9 cellular contexts compared by ENCODE assay signal in the genomic region with DNA sequence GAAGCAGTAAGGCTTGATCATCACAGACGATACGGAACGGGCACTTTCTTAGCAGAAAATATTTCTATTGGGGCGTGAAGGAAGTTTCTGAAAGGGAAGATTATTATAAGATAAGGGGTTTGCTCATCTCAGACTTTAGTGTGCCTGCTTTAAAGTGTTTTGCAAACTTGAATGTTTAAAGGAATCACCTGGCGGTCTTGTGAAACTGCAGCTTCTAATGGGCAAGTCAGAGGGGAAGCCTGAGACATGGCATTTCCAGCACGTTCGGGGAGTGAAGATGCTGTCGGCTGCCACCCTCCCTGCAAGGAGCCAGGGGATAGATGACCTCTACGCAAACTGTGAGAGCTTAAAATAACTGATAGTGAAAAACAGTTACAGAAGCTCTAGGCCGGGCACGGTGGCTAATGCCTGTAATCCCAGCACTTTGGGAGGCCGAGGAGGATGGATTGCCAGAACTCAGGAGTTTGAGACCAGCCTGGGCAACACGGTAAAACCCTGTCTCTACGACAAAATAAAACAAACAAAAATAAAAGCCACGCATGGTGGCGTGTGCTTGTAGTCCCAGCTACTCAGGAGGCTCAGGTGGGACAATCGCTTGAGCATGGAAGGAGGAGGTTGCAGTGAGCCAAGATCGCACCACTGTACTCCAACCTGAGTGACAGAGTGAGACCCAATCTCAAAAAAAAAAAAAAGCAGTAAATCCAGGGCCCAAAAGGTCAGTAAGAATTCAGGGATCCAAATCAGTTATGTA. TPM values are rescaled to one million over a fixed set of nuclear protein-coding genes. Genes with fewer than 3 reads are reported as not detected.
DNase-seq lines count a peak whose midpoint lies in the region; ATAC-seq, FAIRE-seq and TF ChIP-seq lines count a peak whose summit lies in the region.
"Had no signal": no experiment of that assay in that cellular context is flagged by ENCODE, and none has a peak within 500 bp of the region (broad histone marks: within the 10 kb centered on the region; RNA-seq: fewer than 3 reads in every experiment).

No MANE protein-coding gene starts in this region.

- no peaks in the 10 kb centered on the region for H3K9me3 Mint-ChIP-seq in astrocyte (ENCODE audit: unreplicated experiment)

- H3K27me3 ChIP-seq in astrocyte (ENCODE audit: insufficient read depth, low read length) (no peaks in the 10 kb centered on the region), liver (ENCODE audit: control insufficient read depth in 4 of 4, insufficient read depth in 4 of 4, low read length in 3 of 4) (no peaks in the 10 kb centered on the region), transverse colon (no peaks in the 10 kb centered on the region)

- H3K36me3 ChIP-seq in astrocyte (ENCODE audit: insufficient read depth, low read length) (no peaks in the 10 kb centered on the region), liver (ENCODE audit: control insufficient read depth in 4 of 4, insufficient read depth in 3 of 4, low read depth in 1 of 4, low read length in 3 of 4) (no peaks in the 10 kb centered on the region), transverse colon (no peaks in the 10 kb centered on the region)

- in situ Hi-C loops in transverse colon (cut with MboI; ENCODE audit: low pct_ligation_motif_present in 1 of 4, low pct_unique_long_range_greater_than_20kb in 1 of 4, low sequenced_read_pairs in 3 of 4) = no loop called here

- no peaks in the 10 kb centered on the region for H3K36me3 Mint-ChIP-seq in astrocyte (ENCODE audit: low read depth, unreplicated experiment)

- peaks cover 16% of the 10 kb centered on the region for H3K4me1 Mint-ChIP-seq in astrocyte (ENCODE audit: low read depth, unreplicated experiment)

- TF ChIP-seq CTCF in 22Rv1 (IDR thresholded peaks at IDR 0.05) (no peak), astrocyte (IDR thresholded peaks at IDR 0.05; ENCODE audit: insufficient read depth, low read depth, low read length) (no peak), liver (IDR thresholded peaks at IDR 0.05; ENCODE audit: low read depth, low read length, missing input control) (no peak), transverse colon (IDR thresholded peaks at IDR 0.05) (no peak)

- peak overlapping the region; percentile 87 for H3K4me2 ChIP-seq in astrocyte (ENCODE audit: low read length)

- H2AFZ ChIP-seq in astrocyte (ENCODE audit: low read depth, low read length) = peak overlapping the region; percentile 73

- peaks cover 5% of the 10 kb centered on the region for H3K4me1 ChIP-seq in astrocyte (ENCODE audit: insufficient read depth, low read length)
- H3K4me1 ChIP-seq in liver (ENCODE audit: control insufficient read depth in 4 of 4, insufficient read depth in 4 of 4, low read length in 3 of 4) = peaks cover 2 to 28% (median 18%) of the 10 kb centered on the region in 4 donors
- H3K4me1 ChIP-seq in transverse colon = peaks cover 6 to 61% (median 28%) of the 10 kb centered on the region in 4 donors

- H3K9me3 ChIP-seq in astrocyte (ENCODE audit: insufficient read depth, low read depth, low read length) = no peaks in the 10 kb centered on the region
- no peaks in the 10 kb centered on the region for H3K9me3 ChIP-seq in liver (ENCODE audit: control insufficient read depth in 4 of 4, low read length in 3 of 4)
- no peaks in the 10 kb centered on the region for H3K9me3 ChIP-seq in transverse colon

- H3K4me3 Mint-ChIP-seq in astrocyte (ENCODE audit: unreplicated experiment) = peak overlapping the region; percentile 82

- no peak for TF ChIP-seq RAD21 in liver (IDR thresholded peaks at IDR 0.05)

- intact Hi-C loops in transverse colon (cut with DNase I; ENCODE audit: low total_unique reads) = no loop called here

- no peak overlapping the region for H3K27ac Mint-ChIP-seq in astrocyte (ENCODE audit: unreplicated experiment)

- H3K79me2 ChIP-seq in astrocyte (ENCODE audit: insufficient read depth, low read length) = peaks cover 6% of the 10 kb centered on the region

- ATAC-seq in GM21619 (IDR thresholded peaks at IDR 0.05; ENCODE audit: unreplicated experiment) = no peak

- no peaks in the 10 kb centered on the region for H3K27me3 Mint-ChIP-seq in astrocyte (ENCODE audit: low read depth, unreplicated experiment)

- no peak for TF ChIP-seq EP300 in transverse colon (IDR thresholded peaks at IDR 0.05; ENCODE audit: low read depth)

- peak; percentile 17 for DNase-seq in HCEC 1CT
- no peak for DNase-seq in astrocyte (ENCODE audit: low read depth)
- DNase-seq in transverse colon = no peak
- no peak for DNase-seq in NK-92 treated with Interleukin-12 subunit alpha and Interleukin-12 subunit beta, amount 100 ng/mL, for 24 hours (lab: John Stamatoyannopoulos, UW)
- no peak for DNase-seq in NCI-H2196 treated with DMSO at 0.1 percent for 48 hours (lab: John Stamatoyannopoulos, UW; ENCODE audit: unreplicated experiment)

- no peak for FAIRE-seq in astrocyte (lab: Jason Lieb, UNC)
- FAIRE-seq: colon had no signal

- 30% methylated on average over 18 of the region's 18 CpGs for WGBS in liver
- 32 to 46% methylated on average over 10 to 18 of the region's 18 CpGs for WGBS in transverse colon (ENCODE audit: low coverage in 1 of 2), 2 donors

- H3K27ac ChIP-seq in 22Rv1 (peak overlapping the region; percentile 97), astrocyte (ENCODE audit: low read depth, low read length) (peak overlapping the region; percentile 13), liver (ENCODE audit: low read depth in 1 of 2, low read length in 2 of 2) (peak overlapping the region in 1 of 2 donors; percentile 23), transverse colon (peak overlapping the region; percentile 75 to 91 (median 88))

- no peak for TF ChIP-seq POLR2A in transverse colon (IDR thresholded peaks at IDR 0.05)

- H3K9ac ChIP-seq in astrocyte (ENCODE audit: low read length) (peak overlapping the region; percentile 67), liver (ENCODE audit: low read depth in 1 of 2, low read length in 2 of 2) (peak overlapping the region; percentile 33 to 62)

- H3K4me3 ChIP-seq in astrocyte (ENCODE audit: insufficient read depth, low read depth, low read length) (peak overlapping the region; percentile 66), liver (ENCODE audit: low read depth in 1 of 3, low read length in 3 of 3) (peak overlapping the region; percentile 50 to 74 (median 70)), transverse colon (peak overlapping the region; percentile 36 to 93 (median 46))

- no peaks in the 10 kb centered on the region for H4K20me1 ChIP-seq in astrocyte (ENCODE audit: insufficient read depth, low read length)

TF ChIP-seq in liver, 16 proteins besides CTCF, POLR2A, EP300 and RAD21:
- no peak for TF ChIP-seq EGR1 (IDR thresholded peaks at IDR 0.05; ENCODE audit: low read depth in 2 of 2)
- TF ChIP-seq FOXA2 (IDR thresholded peaks at IDR 0.05) = no peak
- no peak for TF ChIP-seq SP1 (IDR thresholded peaks at IDR 0.05)
- TF ChIP-seq YY1 (IDR thresholded peaks at IDR 0.05) = no peak
- TF ChIP-seq, protein P1, sequence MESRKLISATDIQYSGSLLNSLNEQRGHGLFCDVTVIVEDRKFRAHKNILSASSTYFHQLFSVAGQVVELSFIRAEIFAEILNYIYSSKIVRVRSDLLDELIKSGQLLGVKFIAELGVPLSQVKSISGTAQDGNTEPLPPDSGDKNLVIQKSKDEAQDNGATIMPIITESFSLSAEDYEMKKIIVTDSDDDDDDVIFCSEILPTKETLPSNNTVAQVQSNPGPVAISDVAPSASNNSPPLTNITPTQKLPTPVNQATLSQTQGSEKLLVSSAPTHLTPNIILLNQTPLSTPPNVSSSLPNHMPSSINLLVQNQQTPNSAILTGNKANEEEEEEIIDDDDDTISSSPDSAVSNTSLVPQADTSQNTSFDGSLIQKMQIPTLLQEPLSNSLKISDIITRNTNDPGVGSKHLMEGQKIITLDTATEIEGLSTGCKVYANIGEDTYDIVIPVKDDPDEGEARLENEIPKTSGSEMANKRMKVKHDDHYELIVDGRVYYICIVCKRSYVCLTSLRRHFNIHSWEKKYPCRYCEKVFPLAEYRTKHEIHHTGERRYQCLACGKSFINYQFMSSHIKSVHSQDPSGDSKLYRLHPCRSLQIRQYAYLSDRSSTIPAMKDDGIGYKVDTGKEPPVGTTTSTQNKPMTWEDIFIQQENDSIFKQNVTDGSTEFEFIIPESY (IDR thresholded peaks at IDR 0.05) = no peak
- TF ChIP-seq, protein P2, sequence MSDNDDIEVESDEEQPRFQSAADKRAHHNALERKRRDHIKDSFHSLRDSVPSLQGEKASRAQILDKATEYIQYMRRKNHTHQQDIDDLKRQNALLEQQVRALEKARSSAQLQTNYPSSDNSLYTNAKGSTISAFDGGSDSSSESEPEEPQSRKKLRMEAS (IDR thresholded peaks at IDR 0.05) = no peak
- no peak for TF ChIP-seq TAF1 (conservative IDR thresholded peaks at IDR 0.05)
- TF ChIP-seq HNF4A (conservative IDR thresholded peaks at IDR 0.05) = no peak
- no peak for TF ChIP-seq JUND (IDR thresholded peaks at IDR 0.05)
- no peak for TF ChIP-seq GABPA (IDR thresholded peaks at IDR 0.05 in 1 of 2, conservative IDR thresholded peaks at IDR 0.05 in 1 of 2)
- TF ChIP-seq, protein P3, sequence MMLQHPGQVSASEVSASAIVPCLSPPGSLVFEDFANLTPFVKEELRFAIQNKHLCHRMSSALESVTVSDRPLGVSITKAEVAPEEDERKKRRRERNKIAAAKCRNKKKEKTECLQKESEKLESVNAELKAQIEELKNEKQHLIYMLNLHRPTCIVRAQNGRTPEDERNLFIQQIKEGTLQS (IDR thresholded peaks at IDR 0.05) = no peak
- no peak for TF ChIP-seq NR2F2 (IDR thresholded peaks at IDR 0.05)
- no peak for TF ChIP-seq HNF4G (IDR thresholded peaks at IDR 0.05)
- TF ChIP-seq FOXA1 (IDR thresholded peaks at IDR 0.05) = no peak
- TF ChIP-seq RXRA (IDR thresholded peaks at IDR 0.05) = no peak

RNA-seq across cellular contexts. Expression of a gene that starts 2.3 kb away (rescaled TPM):
- total RNA-seq in astrocyte (6.5 and 7.0 TPM in 2 replicates), liver (10 to 100 TPM in 1 of 2 donors, 1 to 10 TPM in 1; 7.8 to 19.7 TPM), transverse colon (100 to 1,000 TPM in 1 of 4 donors, 10 to 100 TPM in 3; 82.7 to 154 (median 90.1) TPM)
- 1 to 10 TPM; 5.1 to 9.0 TPM for polyA plus RNA-seq in liver

Comparison
In these comparisons a context has a peak if more than half of its experiments do, and no peak if none do; other contexts are left out.
1. RNA of a gene that starts 2.3 kb away (total RNA-seq): 82.7 to 154 TPM in transverse colon; 7.8 to 19.7 TPM in liver and 6.5 to 7.0 TPM in astrocyte; every median in the first group is over 4 times any median in the second.
2. Peak in every context shown above with its lines, with median percentiles within 50 percentile points of each other: H3K4me3 ChIP-seq.